10 cellular contexts compared by ENCODE assay signal in the genomic region with DNA sequence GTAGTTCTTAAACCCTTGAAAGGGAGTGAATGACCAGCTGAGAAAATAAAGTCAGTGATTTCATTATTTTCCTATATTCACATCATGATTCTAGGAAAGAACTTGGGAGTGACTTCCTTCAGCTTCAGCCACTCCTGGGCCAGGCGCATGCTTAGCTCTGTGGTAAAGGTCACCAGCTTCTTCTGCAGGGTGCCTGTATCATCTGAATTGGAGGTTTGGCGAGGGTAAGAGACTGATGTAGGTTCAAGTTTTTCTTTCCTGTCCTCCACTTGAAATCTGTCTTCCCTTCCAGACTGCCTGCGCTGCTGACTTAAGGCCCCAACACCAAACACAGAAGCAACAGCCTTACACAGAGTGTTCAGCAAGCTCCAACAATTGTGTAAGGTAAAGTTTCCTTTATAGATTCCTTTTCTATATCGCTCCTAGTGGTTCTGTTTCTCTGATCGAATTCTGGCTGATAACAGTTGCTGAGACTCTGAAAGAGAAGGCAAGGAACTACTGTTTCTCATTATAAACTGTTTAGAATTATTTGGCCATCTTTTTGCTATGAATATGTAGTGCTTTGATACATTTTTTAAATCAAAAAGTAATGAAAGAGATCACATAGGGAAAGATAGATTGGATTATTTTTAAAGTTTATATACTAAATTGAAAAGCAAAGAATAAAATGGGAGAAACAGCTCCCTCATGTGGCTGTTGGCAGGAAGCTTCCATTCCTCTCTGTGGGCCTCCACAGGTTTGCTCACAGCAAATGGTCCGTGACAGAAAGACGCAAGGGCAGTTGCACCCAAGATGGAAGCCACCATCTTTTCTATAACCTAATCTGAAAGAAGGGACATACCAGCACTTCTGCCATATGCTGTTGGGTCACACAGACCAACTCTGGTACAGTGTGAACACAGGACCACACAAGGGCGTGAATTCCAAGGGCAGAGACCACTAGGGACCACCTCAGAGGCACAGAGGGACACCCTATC. TPM values are rescaled to one million over a fixed set of nuclear protein-coding genes. Genes with fewer than 3 reads are reported as not detected.
DNase-seq lines count a peak whose midpoint lies in the region; ATAC-seq and TF ChIP-seq lines count a peak whose summit lies in the region.
"Had no signal": no experiment of that assay in that cellular context is flagged by ENCODE, and none has a peak within 500 bp of the region (broad histone marks: within the 10 kb centered on the region; RNA-seq: fewer than 3 reads in every experiment).

No MANE protein-coding gene starts in this region.

- H3K36me3 ChIP-seq in HAP-1 (replicated peaks) (peaks cover 18% of the 10 kb centered on the region), osteoblast (ENCODE audit: insufficient read depth, low read length) (peaks cover 11% of the 10 kb centered on the region)

- in situ Hi-C loops in HAP-1 (cut with MboI; ENCODE audit: low sequenced_read_pairs) = no loop called here

- H3K9me3 ChIP-seq in HAP-1 = no peaks in the 10 kb centered on the region
- H3K9me3 ChIP-seq in T-helper 17 cell (ENCODE audit: control insufficient read depth, low read length, poor library complexity, severe bottlenecking) = no peaks in the 10 kb centered on the region
- no peaks in the 10 kb centered on the region for H3K9me3 ChIP-seq in osteoblast (ENCODE audit: low read depth, low read length)

- H3K36me3 Mint-ChIP-seq in activated T-cell treated with anti-CD3 and anti-CD28 coated beads, Interleukin-2, amount 50 U/mL, for 24 hours (ENCODE audit: low read depth) = peaks cover 16% of the 10 kb centered on the region
- H3K36me3 Mint-ChIP-seq in T-helper 17 cell (ENCODE audit: low read depth) = no peaks in the 10 kb centered on the region
- H3K36me3 Mint-ChIP-seq in T-helper 2 cell treated with Interferon-gamma antibody and Interleukin-4, amounts not matched to agents 5 μg/mL and 100 μg/mL, for 36 hours (ENCODE audit: low read depth) = peaks cover 7% of the 10 kb centered on the region

- H3K27me3 Mint-ChIP-seq in activated T-cell treated with anti-CD3 and anti-CD28 coated beads, Interleukin-2, amount 50 U/mL, for 24 hours = no peaks in the 10 kb centered on the region
- H3K27me3 Mint-ChIP-seq in T-helper 17 cell = no peaks in the 10 kb centered on the region
- H3K27me3 Mint-ChIP-seq in T-helper 2 cell treated with Interferon-gamma antibody and Interleukin-4, amounts not matched to agents 5 μg/mL and 100 μg/mL, for 36 hours (ENCODE audit: low read depth) = no peaks in the 10 kb centered on the region
- H3K27me3 Mint-ChIP-seq: dendritic cell treated with granulocyte-macrophage colony-stimulating factor and Interleukin-4, amounts not matched to agents 40 ng/mL and 50 ng/mL, for 4 days had no signal

- no peaks in the 10 kb centered on the region for H3K79me2 ChIP-seq in osteoblast (ENCODE audit: insufficient read depth, low read length)

- H4K20me1 ChIP-seq in osteoblast (ENCODE audit: insufficient read depth, low read length) = no peaks in the 10 kb centered on the region

- no peaks in the 10 kb centered on the region for H3K9me3 Mint-ChIP-seq in activated T-cell treated with anti-CD3 and anti-CD28 coated beads, Interleukin-2, amount 50 U/mL, for 24 hours
- no peaks in the 10 kb centered on the region for H3K9me3 Mint-ChIP-seq in T-helper 2 cell treated with Interferon-gamma antibody and Interleukin-4, amounts not matched to agents 5 μg/mL and 100 μg/mL, for 36 hours
- H3K9me3 Mint-ChIP-seq: dendritic cell treated with granulocyte-macrophage colony-stimulating factor and Interleukin-4, amounts not matched to agents 40 ng/mL and 50 ng/mL, for 4 days had no signal

- peak overlapping the region; percentile 60 for H3K4me2 ChIP-seq in osteoblast (ENCODE audit: insufficient read depth, low read length)

- no peak overlapping the region for H3K27ac ChIP-seq in osteoblast (ENCODE audit: low read depth, low read length)

- peak; percentile 76 for ATAC-seq in T-helper 17 cell

- H3K27me3 ChIP-seq in HAP-1 (ENCODE audit: low read depth) (no peaks in the 10 kb centered on the region), osteoblast (ENCODE audit: insufficient read depth, low read length) (no peaks in the 10 kb centered on the region)

- DNase-seq in activated T-cell treated with anti-CD3 and anti-CD28 coated beads for 1 hour (ENCODE audit: low read depth) = peak; percentile 2
- no peak for DNase-seq in activated T-cell treated with anti-CD3 and anti-CD28 coated beads, Interleukin-2, amount 50 U/mL, for 24 hours
- peak; percentile 42 to 49 for DNase-seq in HAP-1 (ENCODE audit: low spot score in 2 of 2)
- DNase-seq in MV-4-11 (lab: John Stamatoyannopoulos, UW) = peak; percentile 8
- DNase-seq in T-helper 17 cell = no peak
- DNase-seq in epidermal melanocyte (ENCODE audit: insufficient read length, low spot score) = peak; percentile 52
- peak; percentile 77 for DNase-seq in osteoblast (ENCODE audit: insufficient read length, low spot score, missing footprints)
- no peak for DNase-seq in T-helper 2 cell treated with Interferon-gamma antibody and Interleukin-4, amounts not matched to agents 5 μg/mL and 100 μg/mL, for 36 hours (ENCODE audit: low spot score)

- peak overlapping the region; percentile 79 for H2AFZ ChIP-seq in osteoblast (ENCODE audit: low read length)

- no peak overlapping the region for H3K4me3 ChIP-seq in HAP-1
- H3K4me3 ChIP-seq in osteoblast (ENCODE audit: insufficient read depth, low read length) = no peak overlapping the region

- no peak overlapping the region for H3K27ac Mint-ChIP-seq in activated T-cell treated with anti-CD3 and anti-CD28 coated beads, Interleukin-2, amount 50 U/mL, for 24 hours
- no peak overlapping the region for H3K27ac Mint-ChIP-seq in T-helper 17 cell
- no peak overlapping the region for H3K27ac Mint-ChIP-seq in T-helper 2 cell treated with Interferon-gamma antibody and Interleukin-4, amounts not matched to agents 5 μg/mL and 100 μg/mL, for 36 hours
- H3K27ac Mint-ChIP-seq: dendritic cell treated with granulocyte-macrophage colony-stimulating factor and Interleukin-4, amounts not matched to agents 40 ng/mL and 50 ng/mL, for 4 days had no signal

- TF ChIP-seq CTCF in osteoblast (IDR thresholded peaks at IDR 0.05; ENCODE audit: extremely low read depth, low read depth, low read length) = peak; percentile 93

- peaks cover 2% of the 10 kb centered on the region for H3K4me1 Mint-ChIP-seq in activated T-cell treated with anti-CD3 and anti-CD28 coated beads, Interleukin-2, amount 50 U/mL, for 24 hours (ENCODE audit: low read depth)
- no peaks in the 10 kb centered on the region for H3K4me1 Mint-ChIP-seq in T-helper 17 cell
- peaks cover 2% of the 10 kb centered on the region for H3K4me1 Mint-ChIP-seq in T-helper 2 cell treated with Interferon-gamma antibody and Interleukin-4, amounts not matched to agents 5 μg/mL and 100 μg/mL, for 36 hours (ENCODE audit: low read depth)

- no peak overlapping the region for H3K4me3 Mint-ChIP-seq in activated T-cell treated with anti-CD3 and anti-CD28 coated beads, Interleukin-2, amount 50 U/mL, for 24 hours
- no peak overlapping the region for H3K4me3 Mint-ChIP-seq in T-helper 17 cell
- H3K4me3 Mint-ChIP-seq in T-helper 2 cell treated with Interferon-gamma antibody and Interleukin-4, amounts not matched to agents 5 μg/mL and 100 μg/mL, for 36 hours = no peak overlapping the region
- H3K4me3 Mint-ChIP-seq: dendritic cell treated with granulocyte-macrophage colony-stimulating factor and Interleukin-4, amounts not matched to agents 40 ng/mL and 50 ng/mL, for 4 days had no signal

- H3K4me1 ChIP-seq in HAP-1 (no peaks in the 10 kb centered on the region), osteoblast (ENCODE audit: insufficient read depth, low read length) (no peaks in the 10 kb centered on the region)

RNA-seq across cellular contexts. Expression of gene GATAD1, which starts 14.0 kb away (rescaled TPM):
- 10 to 100 TPM; 13.2 to 16.3 TPM for total RNA-seq in T-helper 17 cell
- 42.7 and 51.3 TPM in 2 replicates for total RNA-seq in osteoblast

RNA-seq across cellular contexts. Expression of gene ERVW-1, which starts 16.4 kb away (rescaled TPM):
- total RNA-seq in T-helper 17 cell (not detected), osteoblast (not detected in 2 replicates)
- total RNA-seq: subcutaneous adipose tissue had no signal

Comparison
In these comparisons a context has a peak if more than half of its experiments do, and no peak if none do; other contexts are left out.
1. DNase-seq: peak in activated T-cell treated with anti-CD3 and anti-CD28 coated beads for 1 hour (single experiment), HAP-1 (2 of 2), MV-4-11 (single experiment), epidermal melanocyte (single experiment) and osteoblast (single experiment); none in activated T-cell treated with anti-CD3 and anti-CD28 coated beads, Interleukin-2, amount 50 U/mL, for 24 hours (single experiment), T-helper 17 cell (0 of 3) and T-helper 2 cell treated with Interferon-gamma antibody and Interleukin-4, amounts not matched to agents 5 μg/mL and 100 μg/mL, for 36 hours (single experiment).